In genomic region chr12:52715416-52715815, GRCh38 we compare ENCODE assay signal across 2 cellular contexts.
TF ChIP-seq lines count a peak whose summit lies in the region.

No MANE protein-coding gene starts in this region.

TF ChIP-seq in SK-N-SH, 30 proteins besides CTCF, POLR2A, EP300 and RAD21 (continued from another document):
- TF ChIP-seq TEAD4 (IDR thresholded peaks at IDR 0.05; ENCODE audit: borderline replicate concordance, insufficient read depth) (no peak), RCOR1 (IDR thresholded peaks at IDR 0.05; ENCODE audit: low read length) (no peak)

TF ChIP-seq in SK-N-SH treated with all-trans-retinoic acid at 6 μM for 48 hours, 23 proteins besides CTCF, POLR2A, EP300 and RAD21 (continued from another document):
- TF ChIP-seq, protein P1, sequence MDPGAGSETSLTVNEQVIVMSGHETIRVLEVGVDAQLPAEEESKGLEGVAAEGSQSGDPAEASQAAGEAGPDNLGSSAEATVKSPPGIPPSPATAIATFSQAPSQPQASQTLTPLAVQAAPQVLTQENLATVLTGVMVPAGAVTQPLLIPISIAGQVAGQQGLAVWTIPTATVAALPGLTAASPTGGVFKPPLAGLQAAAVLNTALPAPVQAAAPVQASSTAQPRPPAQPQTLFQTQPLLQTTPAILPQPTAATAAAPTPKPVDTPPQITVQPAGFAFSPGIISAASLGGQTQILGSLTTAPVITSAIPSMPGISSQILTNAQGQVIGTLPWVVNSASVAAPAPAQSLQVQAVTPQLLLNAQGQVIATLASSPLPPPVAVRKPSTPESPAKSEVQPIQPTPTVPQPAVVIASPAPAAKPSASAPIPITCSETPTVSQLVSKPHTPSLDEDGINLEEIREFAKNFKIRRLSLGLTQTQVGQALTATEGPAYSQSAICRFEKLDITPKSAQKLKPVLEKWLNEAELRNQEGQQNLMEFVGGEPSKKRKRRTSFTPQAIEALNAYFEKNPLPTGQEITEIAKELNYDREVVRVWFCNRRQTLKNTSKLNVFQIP (CRISPR knock-in tag; IDR thresholded peaks at IDR 0.05; ENCODE audit: borderline replicate concordance, low read depth), result no peak
- TF ChIP-seq ZNF8 (CRISPR knock-in tag; IDR thresholded peaks at IDR 0.05), result no peak
TF ChIP-seq in SK-N-SH treated with all-trans-retinoic acid at 6 μM for 48 hours: peak in this region for 0.
